16 cellular contexts compared by ENCODE assay signal in genomic region chr12:57905812-57906475, GRCh38. TPM values are rescaled to one million over a fixed set of nuclear protein-coding genes. Genes with fewer than 3 reads are reported as not detected.
DNase-seq lines count a peak whose midpoint lies in the region; ATAC-seq and TF ChIP-seq lines count a peak whose summit lies in the region.
"Had no signal": no experiment of that assay in that cellular context is flagged by ENCODE, and none has a peak within 500 bp of the region (broad histone marks: within the 10 kb centered on the region; RNA-seq: fewer than 3 reads in every experiment).

No MANE protein-coding gene starts in this region.

- no peaks in the 10 kb centered on the region for H3K9me2 ChIP-seq in GM23248 (ENCODE audit: insufficient read depth)

- peaks cover 6% of the 10 kb centered on the region for H3K4me1 Mint-ChIP-seq in activated T-helper 17 cell treated with anti-CD3 and anti-CD28 coated beads, Interleukin-2, amount 50 U/mL, for 72 hours
- peaks cover 7% of the 10 kb centered on the region for H3K4me1 Mint-ChIP-seq in neural progenitor cell

- no peak overlapping the region for H3K4ac ChIP-seq in mesendoderm (ENCODE audit: low read depth, low read length)

- H4K20me1 ChIP-seq in GM23248 (ENCODE audit: insufficient read depth) (no peaks in the 10 kb centered on the region), neural progenitor cell (ENCODE audit: low read depth) (no peaks in the 10 kb centered on the region)

- no peak for ATAC-seq in activated T-helper 17 cell treated with anti-CD3 and anti-CD28 coated beads, Interleukin-2, amount 50 U/mL, for 72 hours (replicated peaks)
- no peak for ATAC-seq in upper lobe of left lung (ENCODE audit: low FRiP score in 2 of 2)

- H3F3A ChIP-seq in GM23248 (ENCODE audit: insufficient read depth) (no peaks in the 10 kb centered on the region), neural progenitor cell (ENCODE audit: low read depth) (no peaks in the 10 kb centered on the region)

- H2BK15ac ChIP-seq in mesendoderm (replicated peaks; ENCODE audit: low read depth) = no peak overlapping the region

- H3K9me3 Mint-ChIP-seq in activated T-helper 17 cell treated with anti-CD3 and anti-CD28 coated beads, Interleukin-2, amount 50 U/mL, for 72 hours = no peaks in the 10 kb centered on the region
- no peaks in the 10 kb centered on the region for H3K9me3 Mint-ChIP-seq in neural progenitor cell
- H3K9me3 Mint-ChIP-seq: activated B cell treated with CpG ODN at 0.5 μM for 24 hours; activated CD4-positive, alpha-beta T cell treated with anti-CD3 and anti-CD28 coated beads, Interleukin-2, amount 10 ng/mL, durations not matched to agents 7 days and 5 days; stimulated activated memory B cell treated with anti-CD40 and anti-IgM and Interleukin-4, amounts not matched to agents 10 μg/mL and 1 μg/mL and 100 μg/mL, for 72 hours had no signal

- 47 to 50% methylated on average over 7 of the region's 7 CpGs for WGBS in GM23248 (ENCODE audit: low coverage in 1 of 2, low lambda C conversion rate in 2 of 2, missing lambda C conversion rate in 2 of 2), 2 experiments
- 71 to 78% methylated on average over 7 of the region's 7 CpGs for WGBS in upper lobe of left lung, 2 donors
- WGBS in mesendoderm (ENCODE audit: extremely low coverage, insufficient coverage, low lambda C conversion rate) = no CpG with 5 or more reads among the region's 7 CpGs

- no peak overlapping the region for H3K23ac ChIP-seq in mesendoderm (ENCODE audit: low read length)

- peak overlapping the region; percentile 68 for H2AFZ ChIP-seq in GM23248
- H2AFZ ChIP-seq in neural progenitor cell (replicated peaks) = no peak overlapping the region

- no peak overlapping the region for H4K8ac ChIP-seq in mesendoderm (ENCODE audit: low read depth, low read length)

- H3K56ac ChIP-seq in mesendoderm (ENCODE audit: low read length) = no peak overlapping the region

- TF ChIP-seq POLR2A in upper lobe of left lung (IDR thresholded peaks at IDR 0.05) = no peak

- H3K18ac ChIP-seq in mesendoderm (ENCODE audit: low read length) = no peak overlapping the region

- H3K4me3 ChIP-seq in GM23248 (no peak overlapping the region), neural progenitor cell (no peak overlapping the region), upper lobe of left lung (no peak overlapping the region), mesendoderm (ENCODE audit: low read length) (no peak overlapping the region)
- H3K4me3 ChIP-seq: coronary artery, SJCRH30 had no signal

- DNase-seq in GM23248 = no peak
- peak; percentile 38 for DNase-seq in NCI-H2171 (lab: John Stamatoyannopoulos, UW)
- no peak for DNase-seq in neural progenitor cell (ENCODE audit: low spot score)
- DNase-seq in KBM-7 = no peak
- DNase-seq in upper lobe of left lung = no peak
- DNase-seq in HuH-7 (ENCODE audit: low spot score) = no peak
- no peak for DNase-seq in mesendoderm

- H3K36me3 ChIP-seq in GM23248 (ENCODE audit: low read depth) (no peaks in the 10 kb centered on the region), neural progenitor cell (no peaks in the 10 kb centered on the region), upper lobe of left lung (no peaks in the 10 kb centered on the region), mesendoderm (ENCODE audit: control insufficient read depth, insufficient read depth, low read length) (no peaks in the 10 kb centered on the region)
- H3K36me3 ChIP-seq: ascending aorta, SJCRH30 had no signal

- H2BK120ac ChIP-seq in mesendoderm (ENCODE audit: low read depth, low read length) = no peak overlapping the region

- peak overlapping the region; percentile 69 for H3K4me3 Mint-ChIP-seq in activated T-helper 17 cell treated with anti-CD3 and anti-CD28 coated beads, Interleukin-2, amount 50 U/mL, for 72 hours
- peak overlapping the region; percentile 3 for H3K4me3 Mint-ChIP-seq in neural progenitor cell
- H3K4me3 Mint-ChIP-seq: activated CD4-positive, alpha-beta T cell treated with anti-CD3 and anti-CD28 coated beads, Interleukin-2, amount 10 ng/mL, durations not matched to agents 7 days and 5 days had no signal

- H3K79me2 ChIP-seq in GM23248 (ENCODE audit: insufficient read depth) = no peaks in the 10 kb centered on the region
- H3K79me2 ChIP-seq in neural progenitor cell (ENCODE audit: low read depth) = no peaks in the 10 kb centered on the region
- no peaks in the 10 kb centered on the region for H3K79me2 ChIP-seq in mesendoderm (ENCODE audit: control insufficient read depth, insufficient read depth, low read length)

- H3K27ac ChIP-seq in GM23248 (no peak overlapping the region), neural progenitor cell (no peak overlapping the region), upper lobe of left lung (no peak overlapping the region), mesendoderm (ENCODE audit: low read depth, low read length) (no peak overlapping the region)
- H3K27ac ChIP-seq: ascending aorta, coronary artery, epithelial cell of prostate, SJCRH30 had no signal

- H2AK5ac ChIP-seq in mesendoderm (ENCODE audit: low read length) = no peak overlapping the region

- H3K4me2 ChIP-seq in GM23248 (ENCODE audit: unreplicated experiment) (no peak overlapping the region), neural progenitor cell (no peak overlapping the region), mesendoderm (ENCODE audit: low read length) (no peak overlapping the region)

- no peak for TF ChIP-seq EP300 in upper lobe of left lung (IDR thresholded peaks at IDR 0.05)

- H4K5ac ChIP-seq in mesendoderm (ENCODE audit: low read length) = no peak overlapping the region

- H2BK5ac ChIP-seq in mesendoderm (ENCODE audit: low read length) = no peak overlapping the region

- no peak overlapping the region for H3K9ac ChIP-seq in GM23248
- no peak overlapping the region for H3K9ac ChIP-seq in neural progenitor cell
- no peak overlapping the region for H3K9ac ChIP-seq in mesendoderm (ENCODE audit: low read length)

- H3K4me1 ChIP-seq in GM23248 (ENCODE audit: insufficient read depth) = no peaks in the 10 kb centered on the region
- H3K4me1 ChIP-seq in neural progenitor cell = peaks cover 8% of the 10 kb centered on the region
- peaks cover 0 to 15% (median 2%) of the 10 kb centered on the region in 4 donors for H3K4me1 ChIP-seq in upper lobe of left lung
- H3K4me1 ChIP-seq in mesendoderm (ENCODE audit: control insufficient read depth, low read depth, low read length) = no peaks in the 10 kb centered on the region
- H3K4me1 ChIP-seq: SJCRH30 had no signal

- H3K9me3 ChIP-seq in GM23248 (ENCODE audit: low read depth) = no peaks in the 10 kb centered on the region
- H3K9me3 ChIP-seq in neural progenitor cell (ENCODE audit: low read depth) = no peaks in the 10 kb centered on the region
- H3K9me3 ChIP-seq in upper lobe of left lung = no peaks in the 10 kb centered on the region
- H3K9me3 ChIP-seq: ascending aorta, SJCRH30 had no signal

- in situ Hi-C loops in GM23248 (cut with MboI) (loop anchor here (5.0 kb wide), 1 partner anchor 84 kb away; no protein-coding TSS in a partner anchor), KBM-7 (cut with MboI; ENCODE audit: low pct_unique_long_range_greater_than_20kb, low sequenced_read_pairs) (no loop called here)

- TF ChIP-seq CTCF in neural progenitor cell (IDR thresholded peaks at IDR 0.05) = no peak
- no peak for TF ChIP-seq CTCF in upper lobe of left lung (IDR thresholded peaks at IDR 0.05)

- H3K36me3 Mint-ChIP-seq in activated T-helper 17 cell treated with anti-CD3 and anti-CD28 coated beads, Interleukin-2, amount 50 U/mL, for 72 hours (ENCODE audit: low read depth) = no peaks in the 10 kb centered on the region
- H3K36me3 Mint-ChIP-seq in neural progenitor cell = no peaks in the 10 kb centered on the region
- H3K36me3 Mint-ChIP-seq: activated naive CD8-positive, alpha-beta T cell; stimulated activated memory B cell treated with anti-CD40 and anti-IgM and Interleukin-4, amounts not matched to agents 10 μg/mL and 1 μg/mL and 100 μg/mL, for 72 hours had no signal

- H3K27me3 Mint-ChIP-seq in activated T-helper 17 cell treated with anti-CD3 and anti-CD28 coated beads, Interleukin-2, amount 50 U/mL, for 72 hours = peaks cover 26% of the 10 kb centered on the region
- H3K27me3 Mint-ChIP-seq in neural progenitor cell (ENCODE audit: insufficient read depth, low read depth) = peaks cover 7% of the 10 kb centered on the region

- H3K27ac Mint-ChIP-seq in activated T-helper 17 cell treated with anti-CD3 and anti-CD28 coated beads, Interleukin-2, amount 50 U/mL, for 72 hours = peak overlapping the region; percentile 64
- no peak overlapping the region for H3K27ac Mint-ChIP-seq in neural progenitor cell
- H3K27ac Mint-ChIP-seq: activated B cell treated with CpG ODN at 0.5 μM for 24 hours; stimulated activated memory B cell treated with anti-CD40 and anti-IgM and Interleukin-4, amounts not matched to agents 10 μg/mL and 1 μg/mL and 100 μg/mL, for 72 hours had no signal

- H3K27me3 ChIP-seq in GM23248 (replicated peaks; ENCODE audit: insufficient read depth) = no peaks in the 10 kb centered on the region
- H3K27me3 ChIP-seq in neural progenitor cell = no peaks in the 10 kb centered on the region
- H3K27me3 ChIP-seq in upper lobe of left lung = no peaks in the 10 kb centered on the region
- H3K27me3 ChIP-seq in mesendoderm (ENCODE audit: insufficient read depth, low read length, poor library complexity) = no peaks in the 10 kb centered on the region
- H3K27me3 ChIP-seq: ascending aorta had no signal

- H3K79me1 ChIP-seq in mesendoderm (ENCODE audit: low read length) = no peaks in the 10 kb centered on the region

RNA-seq across cellular contexts. Expression of gene ATP23, which starts 35.4 kb away (rescaled TPM):
- 8.0 and 14.8 TPM in 2 replicates for total RNA-seq in GM23248 (2014; rRNA removed; shearing (Covaris generic))
- polyA plus RNA-seq in GM23248 (2016; fragmentation: Nextera tagmentation; extraction: Ambion mirVana) = 4.3 and 5.7 TPM in 2 replicates
- total RNA-seq in activated T-helper 17 cell treated with anti-CD3 and anti-CD28 coated beads, Interleukin-2, amount 50 U/mL, for 72 hours = 10 to 100 TPM; 13.5 to 19.4 TPM
- total RNA-seq in neural progenitor cell (ENCODE audit: low replicate concordance) (6.3 and 11.4 TPM in 2 replicates), upper lobe of left lung (10 to 100 TPM in 1 of 6 donors, 1 to 10 TPM in 4, not detected in 1; 4.7 to 18.8 (median 7.7) TPM)
- polyA plus RNA-seq in mesendoderm (2013, experiment 1 of 2) = 10.9 TPM
- polyA plus RNA-seq in mesendoderm (2013, experiment 2 of 2) = 10.4 TPM
- total RNA-seq: ascending aorta had no signal

RNA-seq across cellular contexts. Expression of gene CTDSP2, which starts 59.4 kb away (rescaled TPM):
- 97.3 and 109 TPM in 2 replicates for total RNA-seq in GM23248 (2014; rRNA removed; shearing (Covaris generic))
- polyA plus RNA-seq in GM23248 (2016; fragmentation: Nextera tagmentation; extraction: Ambion mirVana) = 51.7 and 52.7 TPM in 2 replicates
- 100 to 1,000 TPM in 1 of 2 donors, 10 to 100 TPM in 1; 68.5 to 113 TPM for total RNA-seq in activated T-helper 17 cell treated with anti-CD3 and anti-CD28 coated beads, Interleukin-2, amount 50 U/mL, for 72 hours
- 43.6 and 73.2 TPM in 2 replicates for total RNA-seq in neural progenitor cell (ENCODE audit: low replicate concordance)
- 100 to 1,000 TPM; 153 to 226 (median 175) TPM for total RNA-seq in upper lobe of left lung
- 49.3 TPM for polyA plus RNA-seq in mesendoderm (2013, experiment 1 of 2)
- polyA plus RNA-seq in mesendoderm (2013, experiment 2 of 2) = 49.4 TPM
